Comparison of ENCODE assay signal across 17 cellular contexts in genomic region chr10:5079836-5080235, GRCh38.
"Had no signal": no experiment of that assay in that cellular context is flagged by ENCODE, and none has a peak within 500 bp of the region (broad histone marks: within the 10 kb centered on the region; RNA-seq: fewer than 3 reads in every experiment).

No MANE protein-coding gene starts in this region.

- H3K36me3 ChIP-seq: gastrocnemius medialis, heart right ventricle, neutrophil, thyroid gland had no signal

- H3K36me3 Mint-ChIP-seq: naive thymus-derived CD4-positive, alpha-beta T cell; type B pancreatic cell had no signal

- H3K9me3 Mint-ChIP-seq: naive thymus-derived CD4-positive, alpha-beta T cell; type B pancreatic cell had no signal

- FAIRE-seq: endometrium, urothelium cell line had no signal

- H3K27ac ChIP-seq: dorsolateral prefrontal cortex, heart right ventricle, neutrophil, psoas muscle, thyroid gland had no signal

- H3K27me3 Mint-ChIP-seq: type B pancreatic cell had no signal

- H3K4me1 ChIP-seq: heart right ventricle had no signal

- H3K27ac Mint-ChIP-seq: naive thymus-derived CD4-positive, alpha-beta T cell; nephron progenitor cell; type B pancreatic cell had no signal

- H3K9me3 ChIP-seq: gastrocnemius medialis, heart right ventricle, neutrophil, psoas muscle, thyroid gland had no signal

- H3K4me3 Mint-ChIP-seq: naive thymus-derived CD4-positive, alpha-beta T cell; nephron progenitor cell; type B pancreatic cell had no signal

- H3K4me3 ChIP-seq: dorsolateral prefrontal cortex, gastrocnemius medialis, heart right ventricle, thyroid gland had no signal

- DNase-seq: cortex of kidney; dorsolateral prefrontal cortex; effector CD8-positive, alpha-beta T cell; gastrocnemius medialis; heart right ventricle; islet precursor cell; mammary epithelial cell; naive thymus-derived CD4-positive, alpha-beta T cell; nephron progenitor cell; psoas muscle; retina; stimulated activated naive CD4-positive, alpha-beta T cell; thyroid gland had no signal

- H3K4me1 Mint-ChIP-seq: naive thymus-derived CD4-positive, alpha-beta T cell had no signal

- H3K27me3 ChIP-seq: dorsolateral prefrontal cortex, gastrocnemius medialis, heart right ventricle, neutrophil, thyroid gland had no signal
